ENCODE assay signal across 8 cellular contexts in the genomic region with DNA sequence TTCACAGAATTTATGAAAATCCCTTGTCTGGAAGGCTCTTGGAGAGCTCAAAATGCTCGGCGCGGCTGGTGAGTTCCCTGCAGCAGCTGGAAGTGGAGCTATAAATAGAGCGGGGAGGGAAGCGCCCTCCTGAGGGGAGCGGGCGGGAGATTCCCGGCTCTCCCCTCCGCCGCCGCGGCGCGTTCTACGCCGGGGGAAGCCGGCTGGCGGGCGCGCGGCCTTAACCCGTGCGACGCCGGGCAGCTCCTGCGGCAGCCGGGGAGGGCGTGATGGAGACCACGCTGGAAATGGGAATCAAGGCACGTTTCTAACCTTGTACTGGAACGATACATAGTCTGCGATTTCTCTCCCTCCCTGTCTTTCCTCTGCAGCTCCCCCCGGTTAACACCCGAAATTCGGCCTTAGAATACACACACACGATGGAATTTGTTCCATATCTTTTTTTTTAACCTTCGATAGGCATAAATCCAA.
A peak's percentile ranks its signal among the peaks of the same experiment; 100 is the strongest.
DNase-seq lines count a peak whose midpoint lies in the region; ATAC-seq and TF ChIP-seq lines count a peak whose summit lies in the region.

No MANE protein-coding gene starts in this region.

- no peak overlapping the region for H4K8ac ChIP-seq in trophoblast cell (ENCODE audit: low read depth, low read length)

- no peak for TF ChIP-seq EP300 in SK-N-SH (IDR thresholded peaks at IDR 0.05; ENCODE audit: borderline replicate concordance in 1 of 2, low read depth in 1 of 2, low read length in 1 of 2)

- no peaks in the 10 kb centered on the region for H3F3A ChIP-seq in SK-N-SH (replicated peaks; ENCODE audit: insufficient read depth)

- 2% methylated on average over 14 of the region's 37 CpGs for WGBS in SK-N-SH (ENCODE audit: low lambda C conversion rate)
- no CpG with 5 or more reads among the region's 37 CpGs for WGBS in trophoblast cell (ENCODE audit: extremely low coverage, insufficient coverage, insufficient read length)

- H3K4me1 Mint-ChIP-seq in activated T-helper 17 cell treated with anti-CD3 and anti-CD28 coated beads, Interleukin-2, amount 50 U/mL, for 72 hours: no peaks in the 10 kb centered on the region
- no peaks in the 10 kb centered on the region for H3K4me1 Mint-ChIP-seq in natural killer cell

- no peak overlapping the region for H3K27ac Mint-ChIP-seq in activated T-helper 17 cell treated with anti-CD3 and anti-CD28 coated beads, Interleukin-2, amount 50 U/mL, for 72 hours
- H3K27ac Mint-ChIP-seq in natural killer cell: no peak overlapping the region

- H3K9ac ChIP-seq in SK-N-SH: no peak overlapping the region
- H3K9ac ChIP-seq in trophoblast cell (ENCODE audit: low read length): no peak overlapping the region

- POLR2A ChIA-PET in SK-N-SH (lab: Yijun Ruan, JAX): no interaction called here

- H3K4ac ChIP-seq in trophoblast cell (ENCODE audit: low read depth, low read length): no peak overlapping the region

- H2BK120ac ChIP-seq in trophoblast cell (ENCODE audit: insufficient read depth, low read length, poor library complexity): no peak overlapping the region

- intact Hi-C loops in cardiac septum (cut with DNase I): no loop called here
- intact Hi-C loops in natural killer cell (cut with micrococcal nuclease): no loop called here

- H2AK5ac ChIP-seq in trophoblast cell (ENCODE audit: low read length): no peak overlapping the region

- H3K9me2 ChIP-seq in SK-N-SH: no peaks in the 10 kb centered on the region

- no peak overlapping the region for H2BK5ac ChIP-seq in trophoblast cell (ENCODE audit: low read depth, low read length, poor library complexity)

- H3K4me3 Mint-ChIP-seq in activated T-helper 17 cell treated with anti-CD3 and anti-CD28 coated beads, Interleukin-2, amount 50 U/mL, for 72 hours: no peak overlapping the region
- H3K4me3 Mint-ChIP-seq in natural killer cell: no peak overlapping the region

- CTCF ChIA-PET in SK-N-SH (lab: Yijun Ruan, JAX): no interaction called here

- no peak overlapping the region for H4K91ac ChIP-seq in trophoblast cell (ENCODE audit: low read depth, low read length)

- peaks cover 22% of the 10 kb centered on the region for H3K27me3 Mint-ChIP-seq in activated T-helper 17 cell treated with anti-CD3 and anti-CD28 coated beads, Interleukin-2, amount 50 U/mL, for 72 hours
- peaks cover 24 to 27% of the 10 kb centered on the region in 2 donors for H3K27me3 Mint-ChIP-seq in natural killer cell (ENCODE audit: low read depth in 2 of 2)

- no peaks in the 10 kb centered on the region for H4K20me1 ChIP-seq in SK-N-SH (ENCODE audit: insufficient read depth)

- no peak overlapping the region for H3K23ac ChIP-seq in trophoblast cell (ENCODE audit: low read length)

- H3K79me1 ChIP-seq in trophoblast cell (ENCODE audit: low read length): no peaks in the 10 kb centered on the region

- DNase-seq in HFF-Myc (ENCODE audit: extremely low read depth, low read depth) (no peak), SK-N-SH (peak; percentile 73), cardiac septum (ENCODE audit: low spot score) (peak; percentile 79), trophoblast cell (peak in 1 of 2 donors; percentile 4), RKO (ENCODE audit: low spot score) (no peak), natural killer cell (no peak)

- H3K4me1 ChIP-seq in SK-N-SH (ENCODE audit: control insufficient read depth in 1 of 2, insufficient read depth in 2 of 2, low read depth in 1 of 2, low read length in 1 of 2) (no peaks in the 10 kb centered on the region; a peak in 1 of 4 replicates), trophoblast cell (ENCODE audit: control insufficient read depth in 1 of 2, insufficient read depth in 2 of 2, low read length in 2 of 2) (peaks cover 7 to 10% of the 10 kb centered on the region in 2 experiments)

- H3K4me3 ChIP-seq in HFF-Myc (replicated peaks; ENCODE audit: low read depth, low read length) (peak overlapping the region; percentile 41), SK-N-SH (ENCODE audit: low read depth in 2 of 2, low read length in 1 of 2) (peak overlapping the region; percentile 14 to 41; a peak in 2 of 4 replicates), trophoblast cell (ENCODE audit: low read depth, low read length) (peak overlapping the region; percentile 57)

- H3K27ac ChIP-seq in SK-N-SH (ENCODE audit: low read depth in 2 of 2, low read length in 1 of 2) (no peak overlapping the region), trophoblast cell (ENCODE audit: low read depth, low read length) (no peak overlapping the region)

- H2AFZ ChIP-seq in SK-N-SH (ENCODE audit: low read depth) (no peak overlapping the region), trophoblast cell (ENCODE audit: insufficient read depth, low read length, poor library complexity) (peak overlapping the region; percentile 50)

- H4K12ac ChIP-seq in trophoblast cell (ENCODE audit: low read depth, low read length): no peak overlapping the region

- no peak overlapping the region for H2BK12ac ChIP-seq in trophoblast cell (ENCODE audit: low read length)

- no peaks in the 10 kb centered on the region for H3K9me3 Mint-ChIP-seq in activated T-helper 17 cell treated with anti-CD3 and anti-CD28 coated beads, Interleukin-2, amount 50 U/mL, for 72 hours
- peaks cover 6 to 7% of the 10 kb centered on the region in 2 donors for H3K9me3 Mint-ChIP-seq in natural killer cell

- no peak for ATAC-seq in activated T-helper 17 cell treated with anti-CD3 and anti-CD28 coated beads, Interleukin-2, amount 50 U/mL, for 72 hours (replicated peaks)
- no peak for ATAC-seq in GM21529 (IDR thresholded peaks at IDR 0.05; ENCODE audit: unreplicated experiment)
- ATAC-seq in natural killer cell: no peak

- H3K18ac ChIP-seq in trophoblast cell (ENCODE audit: low read length): no peak overlapping the region

- H3K27me3 ChIP-seq in SK-N-SH (ENCODE audit: insufficient read depth) (peaks cover 30% of the 10 kb centered on the region), trophoblast cell (ENCODE audit: insufficient read depth, low read length) (peaks cover 9% of the 10 kb centered on the region)

- H3K79me2 ChIP-seq in SK-N-SH (ENCODE audit: insufficient read depth) (no peaks in the 10 kb centered on the region), trophoblast cell (ENCODE audit: control insufficient read depth, insufficient read depth, low read length, poor library complexity) (no peaks in the 10 kb centered on the region)

- H3K9me3 ChIP-seq in SK-N-SH (no peaks in the 10 kb centered on the region), trophoblast cell (ENCODE audit: insufficient read depth, low read depth, low read length) (no peaks in the 10 kb centered on the region)

- no peak for TF ChIP-seq RAD21 in SK-N-SH (IDR thresholded peaks at IDR 0.05; ENCODE audit: low read length)

- no peak overlapping the region for H3K14ac ChIP-seq in trophoblast cell (ENCODE audit: low read length)

- TF ChIP-seq CTCF in HFF-Myc (IDR thresholded peaks at IDR 0.05; ENCODE audit: low read depth, low read length, missing control alignments): no peak
- no peak for TF ChIP-seq CTCF in SK-N-SH (IDR thresholded peaks at IDR 0.05)
- no peak for TF ChIP-seq CTCF in natural killer cell (IDR thresholded peaks at IDR 0.05)

- H3K36me3 ChIP-seq in SK-N-SH (replicated peaks in 1 of 2; ENCODE audit: control insufficient read depth in 1 of 2, insufficient read depth in 2 of 2, low read length in 1 of 2) (no peaks in the 10 kb centered on the region), trophoblast cell (ENCODE audit: control insufficient read depth in 1 of 2, insufficient read depth in 2 of 2, low read length in 2 of 2) (no peaks in the 10 kb centered on the region)

- H3K36me3 Mint-ChIP-seq in activated T-helper 17 cell treated with anti-CD3 and anti-CD28 coated beads, Interleukin-2, amount 50 U/mL, for 72 hours (ENCODE audit: low read depth): no peaks in the 10 kb centered on the region
- H3K36me3 Mint-ChIP-seq in natural killer cell: no peaks in the 10 kb centered on the region

- H3K4me2 ChIP-seq in SK-N-SH: peak overlapping the region; percentile 81
- H3K4me2 ChIP-seq in trophoblast cell (ENCODE audit: low read length): peak overlapping the region; percentile 89

TF ChIP-seq in SK-N-SH, 30 proteins besides CTCF, POLR2A, EP300 and RAD21:
- no peak for TF ChIP-seq EZH2phosphoT487 (IDR thresholded peaks at IDR 0.05; ENCODE audit: borderline replicate concordance, low read depth)
- peak; percentile 61; the same call in 1 of the 2 replicates for TF ChIP-seq MEF2A (IDR thresholded peaks at IDR 0.05; ENCODE audit: borderline replicate concordance, low read depth)
- TF ChIP-seq, protein P1, sequence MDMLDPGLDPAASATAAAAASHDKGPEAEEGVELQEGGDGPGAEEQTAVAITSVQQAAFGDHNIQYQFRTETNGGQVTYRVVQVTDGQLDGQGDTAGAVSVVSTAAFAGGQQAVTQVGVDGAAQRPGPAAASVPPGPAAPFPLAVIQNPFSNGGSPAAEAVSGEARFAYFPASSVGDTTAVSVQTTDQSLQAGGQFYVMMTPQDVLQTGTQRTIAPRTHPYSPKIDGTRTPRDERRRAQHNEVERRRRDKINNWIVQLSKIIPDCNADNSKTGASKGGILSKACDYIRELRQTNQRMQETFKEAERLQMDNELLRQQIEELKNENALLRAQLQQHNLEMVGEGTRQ (IDR thresholded peaks at IDR 0.05; ENCODE audit: borderline replicate concordance, low read depth, low read length): no peak
- no peak for TF ChIP-seq SIN3A (IDR thresholded peaks at IDR 0.05; ENCODE audit: borderline replicate concordance, low read depth, low read length)
- TF ChIP-seq, protein P2, sequence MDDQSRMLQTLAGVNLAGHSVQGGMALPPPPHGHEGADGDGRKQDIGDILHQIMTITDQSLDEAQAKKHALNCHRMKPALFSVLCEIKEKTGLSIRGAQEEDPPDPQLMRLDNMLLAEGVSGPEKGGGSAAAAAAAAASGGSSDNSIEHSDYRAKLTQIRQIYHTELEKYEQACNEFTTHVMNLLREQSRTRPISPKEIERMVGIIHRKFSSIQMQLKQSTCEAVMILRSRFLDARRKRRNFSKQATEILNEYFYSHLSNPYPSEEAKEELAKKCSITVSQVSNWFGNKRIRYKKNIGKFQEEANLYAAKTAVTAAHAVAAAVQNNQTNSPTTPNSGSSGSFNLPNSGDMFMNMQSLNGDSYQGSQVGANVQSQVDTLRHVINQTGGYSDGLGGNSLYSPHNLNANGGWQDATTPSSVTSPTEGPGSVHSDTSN (IDR thresholded peaks at IDR 0.05): no peak
- no peak for TF ChIP-seq YY1 (IDR thresholded peaks at IDR 0.05; ENCODE audit: low read depth)

Comparison
In these comparisons a context has a peak if more than half of its experiments do, and no peak if none do; other contexts are left out.
1. DNase-seq: peak in SK-N-SH (single experiment) and cardiac septum (single experiment); none in HFF-Myc (single experiment), RKO (single experiment) and natural killer cell (single experiment).
2. Peak in every context shown above with its lines, with median percentiles within 50 percentile points of each other: H3K4me3 ChIP-seq.